ENCODE assay signal across 1 cellular context in the genomic region with DNA sequence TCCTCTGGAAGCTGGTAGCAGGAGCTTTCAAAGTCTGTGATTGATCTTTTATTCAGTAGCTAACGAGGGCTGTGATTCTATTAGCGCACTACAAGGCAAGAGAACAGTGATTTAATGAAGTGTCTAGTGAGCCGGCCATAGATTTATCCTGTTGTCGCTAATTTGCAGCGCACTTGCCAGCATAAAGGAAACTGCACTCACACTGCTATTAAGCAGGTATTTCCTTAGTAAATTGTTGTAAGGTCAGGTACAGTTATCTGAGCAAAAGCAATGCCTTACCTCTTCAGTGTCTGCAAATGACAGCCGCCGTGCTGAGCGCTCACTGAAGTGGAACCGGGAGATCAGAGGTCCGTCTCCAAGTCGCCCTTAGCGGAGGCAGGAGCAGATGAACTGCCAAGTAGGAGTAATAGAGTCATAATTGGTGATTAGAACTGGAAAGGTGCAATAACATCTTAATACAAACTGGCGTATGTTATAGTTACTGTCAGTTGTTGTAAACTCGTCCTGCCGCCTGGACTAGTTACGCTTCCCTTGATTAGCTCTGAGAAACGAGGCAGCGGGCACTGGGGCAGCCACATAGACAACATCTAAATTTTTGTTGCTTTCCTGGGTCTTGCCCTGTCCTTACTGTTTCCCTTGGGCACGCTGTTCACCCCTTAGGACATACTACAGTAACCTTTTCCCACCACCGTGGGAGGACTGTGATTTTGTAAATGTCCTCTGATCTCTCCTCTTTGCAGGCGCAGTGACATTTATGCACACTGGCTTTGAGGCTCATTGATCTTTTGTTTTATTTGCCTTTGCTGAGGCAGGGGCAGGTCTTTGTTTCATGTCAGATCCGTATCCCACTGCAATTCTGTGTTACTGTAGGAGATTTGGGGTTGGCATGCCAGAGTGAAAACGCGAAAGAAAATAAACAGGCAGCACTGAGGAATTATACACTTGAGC.
TF ChIP-seq lines count a peak whose summit lies in the region.

No MANE protein-coding gene starts in this region.

TF ChIP-seq in WTC11, 78 proteins besides CTCF, POLR2A, EP300 and RAD21 (continued from another document):
- TF ChIP-seq, protein P1, sequence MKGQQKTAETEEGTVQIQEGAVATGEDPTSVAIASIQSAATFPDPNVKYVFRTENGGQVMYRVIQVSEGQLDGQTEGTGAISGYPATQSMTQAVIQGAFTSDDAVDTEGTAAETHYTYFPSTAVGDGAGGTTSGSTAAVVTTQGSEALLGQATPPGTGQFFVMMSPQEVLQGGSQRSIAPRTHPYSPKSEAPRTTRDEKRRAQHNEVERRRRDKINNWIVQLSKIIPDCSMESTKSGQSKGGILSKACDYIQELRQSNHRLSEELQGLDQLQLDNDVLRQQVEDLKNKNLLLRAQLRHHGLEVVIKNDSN (CRISPR knock-in tag; IDR thresholded peaks at IDR 0.05): no peak
